8 cellular contexts compared by ENCODE assay signal in the genomic region with DNA sequence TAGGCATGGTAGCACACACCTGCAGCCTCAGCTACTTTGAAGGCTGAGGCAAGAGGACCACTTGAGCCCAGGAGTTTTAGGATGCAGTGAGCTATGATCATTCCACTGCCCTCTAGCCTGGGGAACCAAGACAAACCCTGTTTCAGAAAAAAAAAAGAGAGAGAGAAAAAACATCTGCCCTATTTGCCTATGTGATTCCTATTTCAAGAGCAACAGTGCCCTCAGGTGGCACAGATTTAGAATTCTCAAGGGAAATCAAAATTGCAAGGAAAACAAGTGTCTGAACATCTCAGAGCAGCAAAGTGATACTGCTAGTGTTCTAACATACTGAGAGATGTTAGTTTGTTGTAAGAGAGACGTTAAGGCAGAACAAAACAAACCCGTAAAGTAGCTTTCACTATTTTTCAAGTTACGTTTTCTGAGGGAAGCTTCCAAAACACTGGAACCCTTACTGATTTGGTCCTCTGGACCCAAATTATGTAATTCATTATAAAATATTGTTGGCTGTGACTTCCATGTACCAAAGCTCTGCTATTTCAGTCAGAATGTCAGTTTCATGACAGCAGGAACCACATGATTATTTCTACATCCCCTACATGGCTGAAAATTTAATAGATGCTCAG. TPM values are rescaled to one million over a fixed set of nuclear protein-coding genes. Genes with fewer than 3 reads are reported as not detected.
DNase-seq lines count a peak whose midpoint lies in the region; ATAC-seq, FAIRE-seq and TF ChIP-seq lines count a peak whose summit lies in the region.

No MANE protein-coding gene starts in this region.

- POLR2A ChIA-PET in Panc1 (lab: Charles Lee): interaction anchor here (0.6 kb wide), 1 partner anchor 11 kb away, joined by 3 read pairs; no protein-coding TSS in a partner anchor

- FAIRE-seq in islet of Langerhans (lab: Jason Lieb, UNC): peak; percentile 99

- no TSS peak for BruUV-seq in Panc1 (replicated peaks; lab: Mats Ljungman, UMichigan)

- H3K27me3 ChIP-seq in Panc1 (ENCODE audit: control insufficient read depth, insufficient read depth, low read length): no peaks in the 10 kb centered on the region

- H3K4me3 ChIP-seq in Panc1 (ENCODE audit: low read depth in 2 of 2, low read length in 2 of 2): no peak overlapping the region

- H3K9me3 ChIP-seq in Panc1 (ENCODE audit: control insufficient read depth, insufficient read depth, low read depth, low read length): no peaks in the 10 kb centered on the region

- DNase-seq in activated CD8-positive, alpha-beta memory T cell treated with anti-CD3 and anti-CD28 coated beads, Interleukin-2, amount 50 U/mL, for 4 hours: peak; percentile 40
- no peak for DNase-seq in activated CD8-positive, alpha-beta memory T cell treated with anti-CD3 and anti-CD28 coated beads for 24 hours
- peak; percentile 82 for DNase-seq in KBM-7
- DNase-seq in Panc1 (ENCODE audit: low read depth, low spot score): no peak
- DNase-seq in amniotic epithelial cell (ENCODE audit: low read depth): peak; percentile 75
- DNase-seq in stimulated activated naive CD4-positive, alpha-beta T cell treated with Interleukin-2 at 50 U/mL for 16 hours (lab: John Stamatoyannopoulos, UW): peak; percentile 13

- peak; percentile 63 for ATAC-seq in GM21737 (IDR thresholded peaks at IDR 0.05; ENCODE audit: unreplicated experiment)
- peak; percentile 77; the same call in 1 of the 2 replicates for ATAC-seq in Panc1

- no peaks in the 10 kb centered on the region for H3K36me3 ChIP-seq in Panc1 (ENCODE audit: control insufficient read depth, insufficient read depth, low read length)

- CTCF ChIA-PET in Panc1 (lab: Charles Lee): interaction anchor here (0.7 to 1.0 kb wide), 2 partner anchors 11 to 221 kb away, joined by 3 read pairs; no protein-coding TSS in a partner anchor

- intact Hi-C loops in Panc1 (cut with micrococcal nuclease; ENCODE audit: unreplicated experiment): loop anchor here (10.0 kb wide), 1 partner anchor 667 kb away; no protein-coding TSS in a partner anchor

- no peaks in the 10 kb centered on the region for H3K4me1 ChIP-seq in Panc1 (ENCODE audit: control insufficient read depth, insufficient read depth, low read length)

- H3K27ac ChIP-seq in Panc1 (ENCODE audit: low read length): no peak overlapping the region

- TF ChIP-seq CTCF in Panc1 (IDR thresholded peaks at IDR 0.05): peak; percentile 65

- in situ Hi-C loops in KBM-7 (cut with MboI; ENCODE audit: low pct_unique_long_range_greater_than_20kb, low sequenced_read_pairs): loop anchor here (25.0 kb wide), 2 partner anchors 479 to 654 kb away; no protein-coding TSS in a partner anchor
- in situ Hi-C loops in Panc1 (cut with HindIII; ENCODE audit: low pct_unique_long_range_greater_than_20kb, low sequenced_read_pairs): no loop called here

RNA-seq across cellular contexts. Expression of a gene that starts 7.9 kb away (rescaled TPM):
- 0.98 TPM for total RNA-seq in Panc1 (2021; ENCODE audit: unreplicated experiment)
- polyA plus RNA-seq in Panc1 (2012; ENCODE audit: insufficient read length): 1.7 TPM

RNA-seq across cellular contexts. Expression of a gene that starts 15.2 kb away (rescaled TPM):
- total RNA-seq in Panc1 (2021; ENCODE audit: unreplicated experiment): 14.6 TPM
- 8.9 TPM for polyA plus RNA-seq in Panc1 (2012; ENCODE audit: insufficient read length)

Comparison
In these comparisons a context has a peak if more than half of its experiments do, and no peak if none do; other contexts are left out.
1. DNase-seq: peak in activated CD8-positive, alpha-beta memory T cell treated with anti-CD3 and anti-CD28 coated beads, Interleukin-2, amount 50 U/mL, for 4 hours (single experiment), KBM-7 (single experiment), amniotic epithelial cell (single experiment) and stimulated activated naive CD4-positive, alpha-beta T cell treated with Interleukin-2 at 50 U/mL for 16 hours (single experiment); none in activated CD8-positive, alpha-beta memory T cell treated with anti-CD3 and anti-CD28 coated beads for 24 hours (single experiment) and Panc1 (single experiment).